ENCODE assay signal across 2 cellular contexts in genomic region chr19:6660930-6661329, GRCh38.
TF ChIP-seq lines count a peak whose summit lies in the region.

No MANE protein-coding gene starts in this region.

TF ChIP-seq in GM23338, 12 proteins besides CTCF, POLR2A, EP300 and RAD21:
- TF ChIP-seq STAT1 (IDR thresholded peaks at IDR 0.05; ENCODE audit: unreplicated experiment) (no peak), ETS1 (IDR thresholded peaks at IDR 0.05) (no peak), NANOG (IDR thresholded peaks at IDR 0.05; ENCODE audit: borderline replicate concordance) (no peak)

TF ChIP-seq in GM12878, 131 proteins besides CTCF, POLR2A, EP300 and RAD21:
- TF ChIP-seq NR2C2 (IDR thresholded peaks at IDR 0.05; ENCODE audit: borderline replicate concordance, control insufficient read depth, insufficient read length, low read depth) (no peak), CHD4 (IDR thresholded peaks at IDR 0.05) (no peak), SUPT20H (IDR thresholded peaks at IDR 0.05; ENCODE audit: borderline replicate concordance, control insufficient read depth, low read depth, low read length) (no peak), E2F8 (IDR thresholded peaks at IDR 0.05; ENCODE audit: low read depth, partially characterized antibody) (no peak), KDM1A (IDR thresholded peaks at IDR 0.05; ENCODE audit: borderline replicate concordance) (no peak)
TF ChIP-seq in GM12878: peak in this region for 0.
